1 cellular context compared by ENCODE assay signal in the genomic region with DNA sequence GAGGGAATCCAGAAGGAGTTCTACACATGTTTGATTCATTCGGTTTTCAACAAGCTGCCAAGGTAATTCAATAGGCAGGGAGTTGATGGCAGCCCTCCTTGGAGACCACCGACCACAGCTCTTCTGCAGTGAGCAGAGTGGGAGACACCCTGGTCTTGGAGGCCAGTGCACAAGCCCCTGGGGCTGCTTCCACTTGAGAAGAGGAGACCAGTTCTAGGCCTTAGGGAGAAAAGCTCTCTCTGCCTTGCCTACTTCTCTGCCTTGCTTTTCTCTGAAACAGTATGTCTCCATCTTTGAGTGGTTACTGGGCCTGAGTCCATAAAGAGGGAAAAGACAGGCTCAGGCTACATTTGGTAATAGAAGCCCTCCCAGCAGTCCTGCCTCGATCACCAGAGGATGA.
TF ChIP-seq lines count a peak whose summit lies in the region.

No MANE protein-coding gene starts in this region.

TF ChIP-seq in K562, 482 proteins besides CTCF, POLR2A, EP300 and RAD21 (continued from another document and continues in another):
- TF ChIP-seq, protein P1, sequence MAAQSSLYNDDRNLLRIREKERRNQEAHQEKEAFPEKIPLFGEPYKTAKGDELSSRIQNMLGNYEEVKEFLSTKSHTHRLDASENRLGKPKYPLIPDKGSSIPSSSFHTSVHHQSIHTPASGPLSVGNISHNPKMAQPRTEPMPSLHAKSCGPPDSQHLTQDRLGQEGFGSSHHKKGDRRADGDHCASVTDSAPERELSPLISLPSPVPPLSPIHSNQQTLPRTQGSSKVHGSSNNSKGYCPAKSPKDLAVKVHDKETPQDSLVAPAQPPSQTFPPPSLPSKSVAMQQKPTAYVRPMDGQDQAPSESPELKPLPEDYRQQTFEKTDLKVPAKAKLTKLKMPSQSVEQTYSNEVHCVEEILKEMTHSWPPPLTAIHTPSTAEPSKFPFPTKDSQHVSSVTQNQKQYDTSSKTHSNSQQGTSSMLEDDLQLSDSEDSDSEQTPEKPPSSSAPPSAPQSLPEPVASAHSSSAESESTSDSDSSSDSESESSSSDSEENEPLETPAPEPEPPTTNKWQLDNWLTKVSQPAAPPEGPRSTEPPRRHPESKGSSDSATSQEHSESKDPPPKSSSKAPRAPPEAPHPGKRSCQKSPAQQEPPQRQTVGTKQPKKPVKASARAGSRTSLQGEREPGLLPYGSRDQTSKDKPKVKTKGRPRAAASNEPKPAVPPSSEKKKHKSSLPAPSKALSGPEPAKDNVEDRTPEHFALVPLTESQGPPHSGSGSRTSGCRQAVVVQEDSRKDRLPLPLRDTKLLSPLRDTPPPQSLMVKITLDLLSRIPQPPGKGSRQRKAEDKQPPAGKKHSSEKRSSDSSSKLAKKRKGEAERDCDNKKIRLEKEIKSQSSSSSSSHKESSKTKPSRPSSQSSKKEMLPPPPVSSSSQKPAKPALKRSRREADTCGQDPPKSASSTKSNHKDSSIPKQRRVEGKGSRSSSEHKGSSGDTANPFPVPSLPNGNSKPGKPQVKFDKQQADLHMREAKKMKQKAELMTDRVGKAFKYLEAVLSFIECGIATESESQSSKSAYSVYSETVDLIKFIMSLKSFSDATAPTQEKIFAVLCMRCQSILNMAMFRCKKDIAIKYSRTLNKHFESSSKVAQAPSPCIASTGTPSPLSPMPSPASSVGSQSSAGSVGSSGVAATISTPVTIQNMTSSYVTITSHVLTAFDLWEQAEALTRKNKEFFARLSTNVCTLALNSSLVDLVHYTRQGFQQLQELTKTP (IDR thresholded peaks at IDR 0.05; ENCODE audit: low read depth in 1 of 2, partially characterized antibody in 2 of 2): peak in 1 of 2 experiments; percentile 27
- peak; percentile 11; the same call in 1 of the 2 replicates for TF ChIP-seq KAT7 (CRISPR knock-in tag; IDR thresholded peaks at IDR 0.05; ENCODE audit: borderline replicate concordance)
- TF ChIP-seq, protein P2, sequence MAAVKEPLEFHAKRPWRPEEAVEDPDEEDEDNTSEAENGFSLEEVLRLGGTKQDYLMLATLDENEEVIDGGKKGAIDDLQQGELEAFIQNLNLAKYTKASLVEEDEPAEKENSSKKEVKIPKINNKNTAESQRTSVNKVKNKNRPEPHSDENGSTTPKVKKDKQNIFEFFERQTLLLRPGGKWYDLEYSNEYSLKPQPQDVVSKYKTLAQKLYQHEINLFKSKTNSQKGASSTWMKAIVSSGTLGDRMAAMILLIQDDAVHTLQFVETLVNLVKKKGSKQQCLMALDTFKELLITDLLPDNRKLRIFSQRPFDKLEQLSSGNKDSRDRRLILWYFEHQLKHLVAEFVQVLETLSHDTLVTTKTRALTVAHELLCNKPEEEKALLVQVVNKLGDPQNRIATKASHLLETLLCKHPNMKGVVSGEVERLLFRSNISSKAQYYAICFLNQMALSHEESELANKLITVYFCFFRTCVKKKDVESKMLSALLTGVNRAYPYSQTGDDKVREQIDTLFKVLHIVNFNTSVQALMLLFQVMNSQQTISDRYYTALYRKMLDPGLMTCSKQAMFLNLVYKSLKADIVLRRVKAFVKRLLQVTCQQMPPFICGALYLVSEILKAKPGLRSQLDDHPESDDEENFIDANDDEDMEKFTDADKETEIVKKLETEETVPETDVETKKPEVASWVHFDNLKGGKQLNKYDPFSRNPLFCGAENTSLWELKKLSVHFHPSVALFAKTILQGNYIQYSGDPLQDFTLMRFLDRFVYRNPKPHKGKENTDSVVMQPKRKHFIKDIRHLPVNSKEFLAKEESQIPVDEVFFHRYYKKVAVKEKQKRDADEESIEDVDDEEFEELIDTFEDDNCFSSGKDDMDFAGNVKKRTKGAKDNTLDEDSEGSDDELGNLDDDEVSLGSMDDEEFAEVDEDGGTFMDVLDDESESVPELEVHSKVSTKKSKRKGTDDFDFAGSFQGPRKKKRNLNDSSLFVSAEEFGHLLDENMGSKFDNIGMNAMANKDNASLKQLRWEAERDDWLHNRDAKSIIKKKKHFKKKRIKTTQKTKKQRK (IDR thresholded peaks at IDR 0.05; ENCODE audit: borderline replicate concordance, low read depth, low read length): no peak
- no peak for TF ChIP-seq XRCC5 (IDR thresholded peaks at IDR 0.05; ENCODE audit: low read depth, low read length)
- TF ChIP-seq, protein P3, sequence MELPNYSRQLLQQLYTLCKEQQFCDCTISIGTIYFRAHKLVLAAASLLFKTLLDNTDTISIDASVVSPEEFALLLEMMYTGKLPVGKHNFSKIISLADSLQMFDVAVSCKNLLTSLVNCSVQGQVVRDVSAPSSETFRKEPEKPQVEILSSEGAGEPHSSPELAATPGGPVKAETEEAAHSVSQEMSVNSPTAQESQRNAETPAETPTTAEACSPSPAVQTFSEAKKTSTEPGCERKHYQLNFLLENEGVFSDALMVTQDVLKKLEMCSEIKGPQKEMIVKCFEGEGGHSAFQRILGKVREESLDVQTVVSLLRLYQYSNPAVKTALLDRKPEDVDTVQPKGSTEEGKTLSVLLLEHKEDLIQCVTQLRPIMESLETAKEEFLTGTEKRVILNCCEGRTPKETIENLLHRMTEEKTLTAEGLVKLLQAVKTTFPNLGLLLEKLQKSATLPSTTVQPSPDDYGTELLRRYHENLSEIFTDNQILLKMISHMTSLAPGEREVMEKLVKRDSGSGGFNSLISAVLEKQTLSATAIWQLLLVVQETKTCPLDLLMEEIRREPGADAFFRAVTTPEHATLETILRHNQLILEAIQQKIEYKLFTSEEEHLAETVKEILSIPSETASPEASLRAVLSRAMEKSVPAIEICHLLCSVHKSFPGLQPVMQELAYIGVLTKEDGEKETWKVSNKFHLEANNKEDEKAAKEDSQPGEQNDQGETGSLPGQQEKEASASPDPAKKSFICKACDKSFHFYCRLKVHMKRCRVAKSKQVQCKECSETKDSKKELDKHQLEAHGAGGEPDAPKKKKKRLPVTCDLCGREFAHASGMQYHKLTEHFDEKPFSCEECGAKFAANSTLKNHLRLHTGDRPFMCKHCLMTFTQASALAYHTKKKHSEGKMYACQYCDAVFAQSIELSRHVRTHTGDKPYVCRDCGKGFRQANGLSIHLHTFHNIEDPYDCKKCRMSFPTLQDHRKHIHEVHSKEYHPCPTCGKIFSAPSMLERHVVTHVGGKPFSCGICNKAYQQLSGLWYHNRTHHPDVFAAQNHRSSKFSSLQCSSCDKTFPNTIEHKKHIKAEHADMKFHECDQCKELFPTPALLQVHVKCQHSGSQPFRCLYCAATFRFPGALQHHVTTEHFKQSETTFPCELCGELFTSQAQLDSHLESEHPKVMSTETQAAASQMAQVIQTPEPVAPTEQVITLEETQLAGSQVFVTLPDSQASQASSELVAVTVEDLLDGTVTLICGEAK (IDR thresholded peaks at IDR 0.05): no peak
- TF ChIP-seq, protein P3 (CRISPR knock-in tag; IDR thresholded peaks at IDR 0.05): no peak
- TF ChIP-seq, protein P4, sequence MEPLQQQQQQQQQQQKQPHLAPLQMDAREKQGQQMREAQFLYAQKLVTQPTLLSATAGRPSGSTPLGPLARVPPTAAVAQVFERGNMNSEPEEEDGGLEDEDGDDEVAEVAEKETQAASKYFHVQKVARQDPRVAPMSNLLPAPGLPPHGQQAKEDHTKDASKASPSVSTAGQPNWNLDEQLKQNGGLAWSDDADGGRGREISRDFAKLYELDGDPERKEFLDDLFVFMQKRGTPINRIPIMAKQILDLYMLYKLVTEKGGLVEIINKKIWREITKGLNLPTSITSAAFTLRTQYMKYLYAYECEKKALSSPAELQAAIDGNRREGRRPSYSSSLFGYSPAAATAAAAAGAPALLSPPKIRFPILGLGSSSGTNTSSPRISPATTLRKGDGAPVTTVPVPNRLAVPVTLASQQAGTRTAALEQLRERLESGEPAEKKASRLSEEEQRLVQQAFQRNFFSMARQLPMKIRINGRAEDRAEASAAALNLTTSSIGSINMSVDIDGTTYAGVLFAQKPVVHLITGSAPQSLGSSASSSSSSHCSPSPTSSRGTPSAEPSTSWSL (CRISPR knock-in tag; IDR thresholded peaks at IDR 0.05; ENCODE audit: borderline replicate concordance): no peak
- TF ChIP-seq RNF2 (IDR thresholded peaks at IDR 0.05): no peak
- TF ChIP-seq NRF1 (conservative IDR thresholded peaks at IDR 0.05 in 1 of 2, IDR thresholded peaks at IDR 0.05 in 1 of 2): no peak
- 0 out of 2 replicates have a peak, but pooled peaks have one; percentile 15 for TF ChIP-seq PHF8 (IDR thresholded peaks at IDR 0.05; ENCODE audit: borderline replicate concordance, low read length)
- TF ChIP-seq ZBTB8A (IDR thresholded peaks at IDR 0.05; ENCODE audit: partially characterized antibody): no peak
- TF ChIP-seq, protein P5, sequence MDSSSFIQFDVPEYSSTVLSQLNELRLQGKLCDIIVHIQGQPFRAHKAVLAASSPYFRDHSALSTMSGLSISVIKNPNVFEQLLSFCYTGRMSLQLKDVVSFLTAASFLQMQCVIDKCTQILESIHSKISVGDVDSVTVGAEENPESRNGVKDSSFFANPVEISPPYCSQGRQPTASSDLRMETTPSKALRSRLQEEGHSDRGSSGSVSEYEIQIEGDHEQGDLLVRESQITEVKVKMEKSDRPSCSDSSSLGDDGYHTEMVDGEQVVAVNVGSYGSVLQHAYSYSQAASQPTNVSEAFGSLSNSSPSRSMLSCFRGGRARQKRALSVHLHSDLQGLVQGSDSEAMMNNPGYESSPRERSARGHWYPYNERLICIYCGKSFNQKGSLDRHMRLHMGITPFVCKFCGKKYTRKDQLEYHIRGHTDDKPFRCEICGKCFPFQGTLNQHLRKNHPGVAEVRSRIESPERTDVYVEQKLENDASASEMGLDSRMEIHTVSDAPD (CRISPR knock-in tag; IDR thresholded peaks at IDR 0.05): no peak
- no peak for TF ChIP-seq RBM25 (IDR thresholded peaks at IDR 0.05; ENCODE audit: low read depth, low read length, severe bottlenecking)
- no peak for TF ChIP-seq ZZZ3 (IDR thresholded peaks at IDR 0.05)
- TF ChIP-seq, protein P6, sequence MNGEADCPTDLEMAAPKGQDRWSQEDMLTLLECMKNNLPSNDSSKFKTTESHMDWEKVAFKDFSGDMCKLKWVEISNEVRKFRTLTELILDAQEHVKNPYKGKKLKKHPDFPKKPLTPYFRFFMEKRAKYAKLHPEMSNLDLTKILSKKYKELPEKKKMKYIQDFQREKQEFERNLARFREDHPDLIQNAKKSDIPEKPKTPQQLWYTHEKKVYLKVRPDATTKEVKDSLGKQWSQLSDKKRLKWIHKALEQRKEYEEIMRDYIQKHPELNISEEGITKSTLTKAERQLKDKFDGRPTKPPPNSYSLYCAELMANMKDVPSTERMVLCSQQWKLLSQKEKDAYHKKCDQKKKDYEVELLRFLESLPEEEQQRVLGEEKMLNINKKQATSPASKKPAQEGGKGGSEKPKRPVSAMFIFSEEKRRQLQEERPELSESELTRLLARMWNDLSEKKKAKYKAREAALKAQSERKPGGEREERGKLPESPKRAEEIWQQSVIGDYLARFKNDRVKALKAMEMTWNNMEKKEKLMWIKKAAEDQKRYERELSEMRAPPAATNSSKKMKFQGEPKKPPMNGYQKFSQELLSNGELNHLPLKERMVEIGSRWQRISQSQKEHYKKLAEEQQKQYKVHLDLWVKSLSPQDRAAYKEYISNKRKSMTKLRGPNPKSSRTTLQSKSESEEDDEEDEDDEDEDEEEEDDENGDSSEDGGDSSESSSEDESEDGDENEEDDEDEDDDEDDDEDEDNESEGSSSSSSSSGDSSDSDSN (IDR thresholded peaks at IDR 0.05; ENCODE audit: borderline replicate concordance in 1 of 2, low read depth in 2 of 2, low read length in 2 of 2): peak in 1 of 2 experiments; percentile 32; a peak in 2 of 4 replicates
- no peak for TF ChIP-seq FOSL1 (tag; conservative IDR thresholded peaks at IDR 0.05)
- no peak for TF ChIP-seq ZNF282 (CRISPR knock-in tag; IDR thresholded peaks at IDR 0.05)
- TF ChIP-seq, protein P7, sequence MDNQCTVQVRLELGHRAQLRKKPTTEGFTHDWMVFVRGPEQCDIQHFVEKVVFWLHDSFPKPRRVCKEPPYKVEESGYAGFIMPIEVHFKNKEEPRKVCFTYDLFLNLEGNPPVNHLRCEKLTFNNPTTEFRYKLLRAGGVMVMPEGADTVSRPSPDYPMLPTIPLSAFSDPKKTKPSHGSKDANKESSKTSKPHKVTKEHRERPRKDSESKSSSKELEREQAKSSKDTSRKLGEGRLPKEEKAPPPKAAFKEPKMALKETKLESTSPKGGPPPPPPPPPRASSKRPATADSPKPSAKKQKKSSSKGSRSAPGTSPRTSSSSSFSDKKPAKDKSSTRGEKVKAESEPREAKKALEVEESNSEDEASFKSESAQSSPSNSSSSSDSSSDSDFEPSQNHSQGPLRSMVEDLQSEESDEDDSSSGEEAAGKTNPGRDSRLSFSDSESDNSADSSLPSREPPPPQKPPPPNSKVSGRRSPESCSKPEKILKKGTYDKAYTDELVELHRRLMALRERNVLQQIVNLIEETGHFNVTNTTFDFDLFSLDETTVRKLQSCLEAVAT (IDR thresholded peaks at IDR 0.05): peak; percentile 91 to 92; a peak in 3 of 4 replicates
